In the genomic region with DNA sequence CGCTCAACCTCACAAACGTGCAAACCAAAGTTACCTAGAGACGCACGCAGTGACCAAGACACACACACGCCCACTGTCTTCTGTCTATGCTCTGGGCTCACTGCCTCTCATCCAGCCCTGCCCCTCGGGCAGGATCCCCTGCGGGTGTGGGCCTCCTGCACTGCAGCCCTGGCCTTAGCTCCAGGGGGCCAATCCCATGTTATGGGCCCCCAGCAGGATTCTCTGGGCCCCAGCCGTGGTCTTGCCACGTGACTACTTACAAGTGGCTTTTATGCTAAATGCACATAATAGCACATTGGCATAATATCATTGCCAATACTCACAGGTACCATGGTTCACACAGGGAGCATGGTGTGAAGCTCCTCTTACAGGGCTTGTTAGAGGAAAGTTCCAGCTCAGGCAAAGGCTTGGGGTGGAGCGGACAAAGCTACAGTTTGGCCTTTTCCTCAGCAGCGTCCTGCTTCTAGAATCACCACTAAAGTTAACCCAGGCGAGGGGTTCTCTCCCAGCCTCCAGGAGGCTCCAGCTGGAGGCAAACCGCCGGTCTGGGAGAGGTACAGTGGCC, we compare ENCODE assay signal across 29 cellular contexts. TPM values are rescaled to one million over a fixed set of nuclear protein-coding genes. Genes with fewer than 3 reads are reported as not detected.
"Had no signal": no experiment of that assay in that cellular context is flagged by ENCODE, and none has a peak within 500 bp of the region (broad histone marks: within the 10 kb centered on the region; RNA-seq: fewer than 3 reads in every experiment).

No MANE protein-coding gene starts in this region.

- H3K9ac ChIP-seq: KMS-11, SK-N-SH had no signal

- H3K4me3 ChIP-seq: breast epithelium, MG63, SJCRH30 had no signal

- H3K4me2 ChIP-seq: KMS-11, SK-N-SH had no signal

- H3K4me1 ChIP-seq: breast epithelium, SJCRH30 had no signal

- H3K27ac ChIP-seq: breast epithelium, KMS-11, SJCRH30 had no signal

- H3K9me3 ChIP-seq: breast epithelium, MG63, SJCRH30, SK-N-SH had no signal

- H3K36me3 ChIP-seq: breast epithelium, MG63, SJCRH30 had no signal

- DNase-seq: activated CD4-positive, alpha-beta T cell treated with anti-CD3 and anti-CD28 coated beads for 48 hours; activated CD4-positive, alpha-beta T cell treated with anti-CD3 and anti-CD28 coated beads, Interleukin-2, amount 50 U/mL, for 4 hours; activated CD4-positive, CD25-positive, alpha-beta regulatory T cell treated with anti-CD3 and anti-CD28 coated beads, Interleukin-2, amount 50 U/mL, for 72 hours; activated CD8-positive, alpha-beta memory T cell treated with anti-CD3 and anti-CD28 coated beads, Interleukin-2, amount 50 U/mL, for 48 hours; activated CD8-positive, alpha-beta T cell treated with anti-CD3 and anti-CD28 coated beads, Interleukin-2, amount 10 ng/mL, durations not matched to agents 7 days and 5 days; activated effector memory CD4-positive, alpha-beta T cell treated with Interleukin-2 at 50 U/mL for 16 hours; activated naive CD4-positive, alpha-beta T cell; activated T-cell treated with anti-CD3 and anti-CD28 coated beads, Interleukin-2, amount 50 U/mL, for 24 hours; MG63; NCI-H1105; NCI-H1694; NCI-H2029; NCI-H2107; NCI-H345; NCI-H510A; NCI-H526 treated with DMSO at 0.1 percent for 48 hours; NK-92 treated with Interleukin-12 subunit alpha and Interleukin-12 subunit beta, amount 100 ng/mL, for 24 hours; OCI-M1; RPMI8226; SJCRH30; SK-N-SH; SW 1271 had no signal

- ATAC-seq: activated CD8-positive, alpha-beta T cell treated with anti-CD3 and anti-CD28 coated beads, Interleukin-2, amount 10 ng/mL, durations not matched to agents 7 days and 5 days; Panc1; WTC11 had no signal

- H3K27me3 ChIP-seq: breast epithelium, MG63, SJCRH30 had no signal

RNA-seq across cellular contexts. Expression of a gene that starts 39.3 kb away (rescaled TPM):
- total RNA-seq: activated CD8-positive, alpha-beta T cell treated with anti-CD3 and anti-CD28 coated beads, Interleukin-2, amount 10 ng/mL, durations not matched to agents 7 days and 5 days; activated T-helper 1 cell treated with anti-CD3 and anti-CD28 coated beads, Interleukin-12 subunit alpha, Interleukin-12 subunit beta, Interleukin-2, Interleukin-4 antibody, amounts not matched to agents 30 ng/mL and 10 ng/mL and 1 ng/mL, durations not matched to agents 14 hours and 24 hours and 36 hours; SJCRH30; T-helper 1 cell treated with Interleukin-12 subunit alpha and Interleukin-12 subunit beta and Interleukin-4 antibody, amounts not matched to agents 30 ng/mL and 1 ng/mL, for 36 hours had no signal
- polyA plus RNA-seq: aorta had no signal
